Comparison of ENCODE assay signal across 17 cellular contexts in genomic region chr2:184523732-184524131, GRCh38.
DNase-seq lines count a peak whose midpoint lies in the region; ATAC-seq and TF ChIP-seq lines count a peak whose summit lies in the region.
"Had no signal": no experiment of that assay in that cellular context is flagged by ENCODE, and none has a peak within 500 bp of the region (broad histone marks: within the 10 kb centered on the region; RNA-seq: fewer than 3 reads in every experiment).

No MANE protein-coding gene starts in this region.

- no peak overlapping the region for H3K18ac ChIP-seq in trophoblast cell (ENCODE audit: low read length)

- H3K9me3 Mint-ChIP-seq in endothelial cell (ENCODE audit: unreplicated experiment) = no peaks in the 10 kb centered on the region
- peaks cover 2% of the 10 kb centered on the region for H3K9me3 Mint-ChIP-seq in stimulated activated memory B cell treated with anti-CD40 and anti-IgM and Interleukin-4, amounts not matched to agents 10 μg/mL and 1 μg/mL and 100 μg/mL, for 72 hours
- H3K9me3 Mint-ChIP-seq in activated T-helper 17 cell treated with anti-CD3 and anti-CD28 coated beads, Interleukin-2, amount 50 U/mL, for 72 hours = no peaks in the 10 kb centered on the region

- H2BK120ac ChIP-seq in trophoblast cell (ENCODE audit: insufficient read depth, low read length, poor library complexity) = no peak overlapping the region

- no peaks in the 10 kb centered on the region for H4K20me1 ChIP-seq in osteoblast (ENCODE audit: insufficient read depth, low read length)
- H4K20me1 ChIP-seq: BLaER1 treated with 17β-estradiol and CSF1 and Interleukin-3, amounts not matched to agents 10 nM and 100 nM had no signal

- H2AFZ ChIP-seq in osteoblast (ENCODE audit: low read length) (no peak overlapping the region), trophoblast cell (ENCODE audit: insufficient read depth, low read length, poor library complexity) (no peak overlapping the region)

- no peak for ATAC-seq in RWPE2 (ENCODE audit: low read depth)
- ATAC-seq in stimulated activated memory B cell treated with anti-CD40 and anti-IgM and Interleukin-4, amounts not matched to agents 10 μg/mL and 1 μg/mL and 100 μg/mL, for 72 hours = peak; percentile 31
- no peak for ATAC-seq in activated T-helper 17 cell treated with anti-CD3 and anti-CD28 coated beads, Interleukin-2, amount 50 U/mL, for 72 hours (replicated peaks)
- ATAC-seq: CD8-positive, alpha-beta T cell had no signal

- H3K4me1 ChIP-seq in RWPE2 (ENCODE audit: insufficient read depth, poor library complexity, severe bottlenecking) (no peaks in the 10 kb centered on the region), osteoblast (ENCODE audit: insufficient read depth, low read length) (no peaks in the 10 kb centered on the region), trophoblast cell (ENCODE audit: control insufficient read depth in 1 of 2, insufficient read depth in 2 of 2, low read length in 2 of 2) (no peaks in the 10 kb centered on the region)
- H3K4me1 ChIP-seq: BLaER1 treated with 17β-estradiol and CSF1 and Interleukin-3, amounts not matched to agents 10 nM and 100 nM had no signal

- H2BK5ac ChIP-seq in trophoblast cell (ENCODE audit: low read depth, low read length, poor library complexity) = no peak overlapping the region

- peak overlapping the region; percentile 76 for H3K4me3 Mint-ChIP-seq in endothelial cell (ENCODE audit: unreplicated experiment)
- no peak overlapping the region for H3K4me3 Mint-ChIP-seq in stimulated activated memory B cell treated with anti-CD40 and anti-IgM and Interleukin-4, amounts not matched to agents 10 μg/mL and 1 μg/mL and 100 μg/mL, for 72 hours
- no peak overlapping the region for H3K4me3 Mint-ChIP-seq in activated T-helper 17 cell treated with anti-CD3 and anti-CD28 coated beads, Interleukin-2, amount 50 U/mL, for 72 hours
- H3K4me3 Mint-ChIP-seq: B cell; CD8-positive, alpha-beta T cell had no signal

- no peak overlapping the region for H3K4ac ChIP-seq in trophoblast cell (ENCODE audit: low read depth, low read length)

- H3K27me3 ChIP-seq in RWPE2 (ENCODE audit: insufficient read depth, poor library complexity, severe bottlenecking) = no peaks in the 10 kb centered on the region
- H3K27me3 ChIP-seq in osteoblast (ENCODE audit: insufficient read depth, low read length) = no peaks in the 10 kb centered on the region
- H3K27me3 ChIP-seq in trophoblast cell (ENCODE audit: insufficient read depth, low read length) = no peaks in the 10 kb centered on the region
- H3K27me3 ChIP-seq: BLaER1 treated with 17β-estradiol and CSF1 and Interleukin-3, amounts not matched to agents 10 nM and 100 nM had no signal

- H3K14ac ChIP-seq in trophoblast cell (ENCODE audit: low read length) = no peak overlapping the region

- no peaks in the 10 kb centered on the region for H3K79me1 ChIP-seq in trophoblast cell (ENCODE audit: low read length)

- DNase-seq in RWPE2 (ENCODE audit: low spot score) = peak; percentile 28
- DNase-seq in endothelial cell (ENCODE audit: low spot score) = no peak
- peak; percentile 83 for DNase-seq in mesenteric fat pad (ENCODE audit: low spot score)
- no peak for DNase-seq in SHP77 (lab: John Stamatoyannopoulos, UW)
- DNase-seq in osteoblast (ENCODE audit: insufficient read length, low spot score, missing footprints) = no peak
- no peak for DNase-seq in trophoblast cell
- DNase-seq: 8988T; Calu3; CD8-positive, alpha-beta T cell; DMS79 treated with DMSO at 0.1 percent for 48 hours; GF-D8; GOT3; H7 had no signal

- H3K4me2 ChIP-seq in osteoblast (ENCODE audit: insufficient read depth, low read length) (no peak overlapping the region), trophoblast cell (ENCODE audit: low read length) (no peak overlapping the region)
- H3K4me2 ChIP-seq: BLaER1 treated with 17β-estradiol and CSF1 and Interleukin-3, amounts not matched to agents 10 nM and 100 nM had no signal

- no peak overlapping the region for H4K12ac ChIP-seq in trophoblast cell (ENCODE audit: low read depth, low read length)

- TF ChIP-seq CTCF in RWPE2 (IDR thresholded peaks at IDR 0.05; ENCODE audit: poor library complexity, severe bottlenecking) (no peak), endothelial cell (IDR thresholded peaks at IDR 0.05; ENCODE audit: unreplicated experiment) (no peak), osteoblast (IDR thresholded peaks at IDR 0.05; ENCODE audit: extremely low read depth, low read depth, low read length) (no peak)

- H3K4me1 Mint-ChIP-seq in endothelial cell (ENCODE audit: unreplicated experiment) = no peaks in the 10 kb centered on the region
- H3K4me1 Mint-ChIP-seq in stimulated activated memory B cell treated with anti-CD40 and anti-IgM and Interleukin-4, amounts not matched to agents 10 μg/mL and 1 μg/mL and 100 μg/mL, for 72 hours = no peaks in the 10 kb centered on the region
- H3K4me1 Mint-ChIP-seq in activated T-helper 17 cell treated with anti-CD3 and anti-CD28 coated beads, Interleukin-2, amount 50 U/mL, for 72 hours = no peaks in the 10 kb centered on the region
- H3K4me1 Mint-ChIP-seq: B cell had no signal

- H3K27me3 Mint-ChIP-seq in endothelial cell (ENCODE audit: unreplicated experiment) = peaks cover 2% of the 10 kb centered on the region
- H3K27me3 Mint-ChIP-seq in stimulated activated memory B cell treated with anti-CD40 and anti-IgM and Interleukin-4, amounts not matched to agents 10 μg/mL and 1 μg/mL and 100 μg/mL, for 72 hours = no peaks in the 10 kb centered on the region
- H3K27me3 Mint-ChIP-seq in activated T-helper 17 cell treated with anti-CD3 and anti-CD28 coated beads, Interleukin-2, amount 50 U/mL, for 72 hours = no peaks in the 10 kb centered on the region
- H3K27me3 Mint-ChIP-seq: B cell had no signal

- H3K36me3 ChIP-seq in RWPE2 (ENCODE audit: low read depth) = no peaks in the 10 kb centered on the region
- no peaks in the 10 kb centered on the region for H3K36me3 ChIP-seq in osteoblast (ENCODE audit: insufficient read depth, low read length)
- H3K36me3 ChIP-seq in trophoblast cell (ENCODE audit: control insufficient read depth in 1 of 2, insufficient read depth in 2 of 2, low read length in 2 of 2) = no peaks in the 10 kb centered on the region
- H3K36me3 ChIP-seq: BLaER1 treated with 17β-estradiol and CSF1 and Interleukin-3, amounts not matched to agents 10 nM and 100 nM had no signal

- H2BK12ac ChIP-seq in trophoblast cell (ENCODE audit: low read length) = no peak overlapping the region

- no CpG with 5 or more reads among the region's 11 CpGs for WGBS in trophoblast cell (ENCODE audit: extremely low coverage, insufficient coverage, insufficient read length)

- H4K91ac ChIP-seq in trophoblast cell (ENCODE audit: low read depth, low read length) = no peak overlapping the region

- H4K8ac ChIP-seq in trophoblast cell (ENCODE audit: low read depth, low read length) = no peak overlapping the region

- H3K4me3 ChIP-seq in RWPE2 (ENCODE audit: severe bottlenecking) (no peak overlapping the region), osteoblast (ENCODE audit: insufficient read depth, low read length) (no peak overlapping the region), trophoblast cell (ENCODE audit: low read depth, low read length) (no peak overlapping the region)
- H3K4me3 ChIP-seq: BLaER1 treated with 17β-estradiol and CSF1 and Interleukin-3, amounts not matched to agents 10 nM and 100 nM had no signal

- H3K27ac ChIP-seq in RWPE2 (ENCODE audit: poor library complexity, severe bottlenecking) (no peak overlapping the region), osteoblast (ENCODE audit: low read depth, low read length) (no peak overlapping the region), trophoblast cell (ENCODE audit: low read depth, low read length) (no peak overlapping the region)
- H3K27ac ChIP-seq: BLaER1 treated with 17β-estradiol and CSF1 and Interleukin-3, amounts not matched to agents 10 nM and 100 nM had no signal

- H3K79me2 ChIP-seq in osteoblast (ENCODE audit: insufficient read depth, low read length) (no peaks in the 10 kb centered on the region), trophoblast cell (ENCODE audit: control insufficient read depth, insufficient read depth, low read length, poor library complexity) (no peaks in the 10 kb centered on the region)

- no peak overlapping the region for H2AK5ac ChIP-seq in trophoblast cell (ENCODE audit: low read length)

- H3K23ac ChIP-seq in trophoblast cell (ENCODE audit: low read length) = no peak overlapping the region

- peaks cover 5% of the 10 kb centered on the region for H3K36me3 Mint-ChIP-seq in endothelial cell (ENCODE audit: low read depth, unreplicated experiment)
- no peaks in the 10 kb centered on the region for H3K36me3 Mint-ChIP-seq in stimulated activated memory B cell treated with anti-CD40 and anti-IgM and Interleukin-4, amounts not matched to agents 10 μg/mL and 1 μg/mL and 100 μg/mL, for 72 hours
- H3K36me3 Mint-ChIP-seq in activated T-helper 17 cell treated with anti-CD3 and anti-CD28 coated beads, Interleukin-2, amount 50 U/mL, for 72 hours (ENCODE audit: low read depth) = no peaks in the 10 kb centered on the region
- H3K36me3 Mint-ChIP-seq: CD8-positive, alpha-beta T cell had no signal

- no peak overlapping the region for H3K9ac ChIP-seq in trophoblast cell (ENCODE audit: low read length)
- H3K9ac ChIP-seq: BLaER1 treated with 17β-estradiol and CSF1 and Interleukin-3, amounts not matched to agents 10 nM and 100 nM had no signal

- H3K27ac Mint-ChIP-seq in endothelial cell (ENCODE audit: unreplicated experiment) = peak overlapping the region; percentile 64
- no peak overlapping the region for H3K27ac Mint-ChIP-seq in stimulated activated memory B cell treated with anti-CD40 and anti-IgM and Interleukin-4, amounts not matched to agents 10 μg/mL and 1 μg/mL and 100 μg/mL, for 72 hours
- H3K27ac Mint-ChIP-seq in activated T-helper 17 cell treated with anti-CD3 and anti-CD28 coated beads, Interleukin-2, amount 50 U/mL, for 72 hours = no peak overlapping the region
- H3K27ac Mint-ChIP-seq: B cell; CD8-positive, alpha-beta T cell had no signal

- H3K9me3 ChIP-seq in RWPE2 (ENCODE audit: severe bottlenecking) = no peaks in the 10 kb centered on the region
- peaks cover 3% of the 10 kb centered on the region for H3K9me3 ChIP-seq in osteoblast (ENCODE audit: low read depth, low read length)
- H3K9me3 ChIP-seq in trophoblast cell (ENCODE audit: insufficient read depth, low read depth, low read length) = peaks cover 5% of the 10 kb centered on the region

Comparison
In these comparisons a context has a peak if more than half of its experiments do, and no peak if none do; other contexts are left out.
1. DNase-seq: peak in RWPE2 (single experiment) and mesenteric fat pad (single experiment); none in endothelial cell (single experiment), SHP77 (0 of 2), osteoblast (single experiment) and trophoblast cell (0 of 2).